ENCODE assay signal across 14 cellular contexts in the genomic region with DNA sequence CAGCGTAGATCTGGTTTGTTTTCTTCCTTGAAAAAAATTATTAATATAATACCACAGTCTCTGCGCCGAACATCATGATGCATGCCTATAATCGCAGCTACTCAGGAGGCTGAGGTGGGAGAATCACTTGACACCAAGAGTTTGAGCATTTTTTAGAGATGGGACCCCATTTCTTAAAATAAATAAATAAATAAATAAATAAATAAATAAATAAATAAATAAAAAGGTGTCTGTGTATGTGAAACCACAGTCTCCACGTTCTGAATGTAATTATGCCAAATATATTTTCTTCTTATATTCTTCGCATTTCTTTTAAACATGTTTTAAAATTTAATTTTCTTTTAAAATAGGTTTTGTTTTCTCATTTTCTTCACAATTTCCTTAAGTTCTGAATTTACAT. TPM values are rescaled to one million over a fixed set of nuclear protein-coding genes. Genes with fewer than 3 reads are reported as not detected.
DNase-seq lines count a peak whose midpoint lies in the region; FAIRE-seq and TF ChIP-seq lines count a peak whose summit lies in the region.
"Not testable (repeated sequence)": the region's sequence is repeated elsewhere in the genome, so short reads cannot be mapped to it uniquely, and the experiment has no call there.
"Had no signal": no experiment of that assay in that cellular context is flagged by ENCODE, and none has a peak within 500 bp of the region (broad histone marks: within the 10 kb centered on the region; RNA-seq: fewer than 3 reads in every experiment).

No MANE protein-coding gene starts in this region.

- not testable (repeated sequence) for H3K9me3 ChIP-seq in HEK293 (ENCODE audit: control insufficient read depth, insufficient read depth, low read depth, low read length)

- not testable (repeated sequence) for H3K4me1 ChIP-seq in HEK293 (ENCODE audit: control insufficient read depth, insufficient read depth, low read length)

- TF ChIP-seq CTCF in HEK293 (tag by site-specific recombination; IDR thresholded peaks at IDR 0.05): not testable (repeated sequence)

- not testable (repeated sequence) for H3K4me3 ChIP-seq in HEK293 (ENCODE audit: low read depth, low read length)

- H3K36me3 ChIP-seq in HEK293 (ENCODE audit: control insufficient read depth in 2 of 2, insufficient read depth in 1 of 2, low read length in 2 of 2): not testable (repeated sequence)

- POLR2A ChIA-PET in HEK293 (lab: Yijun Ruan, JAX): not testable (repeated sequence)

- CTCF ChIA-PET in HEK293 (lab: Yijun Ruan, JAX): interaction anchor here (0.5 kb wide), 1 partner anchor 16 kb away, joined by 3 read pairs; no protein-coding TSS in a partner anchor

- DNase-seq in frontal cortex (ENCODE audit: low spot score in 2 of 2): not testable (repeated sequence)

- H3K27ac ChIP-seq in HEK293 (ENCODE audit: extremely low read depth, low read depth, low read length): not testable (repeated sequence)

- peak; percentile 29 for FAIRE-seq in A204.1 (lab: Jason Lieb, UNC)
- peak; percentile 79 for FAIRE-seq in frontal cortex (lab: Jason Lieb, UNC)

TF ChIP-seq in HEK293, 187 proteins besides CTCF, POLR2A, EP300 and RAD21 (continues in another document):
- peak; percentile 70; the same call in 1 of the 2 replicates for TF ChIP-seq ZNF140 (tag by site-specific recombination; IDR thresholded peaks at IDR 0.05)
- 0 out of 2 replicates have a peak, but pooled peaks have one; percentile 17 for TF ChIP-seq ZNF629 (tag by site-specific recombination; IDR thresholded peaks at IDR 0.05)
- 0 out of 2 replicates have a peak, but pooled peaks have one; percentile 30 for TF ChIP-seq ZNF433 (tag by site-specific recombination; IDR thresholded peaks at IDR 0.05; ENCODE audit: low read depth)
- TF ChIP-seq ZNF654 (tag by site-specific recombination; IDR thresholded peaks at IDR 0.05; ENCODE audit: low read depth): peak; percentile 21; the same call in 1 of the 2 replicates
- TF ChIP-seq, protein P1, sequence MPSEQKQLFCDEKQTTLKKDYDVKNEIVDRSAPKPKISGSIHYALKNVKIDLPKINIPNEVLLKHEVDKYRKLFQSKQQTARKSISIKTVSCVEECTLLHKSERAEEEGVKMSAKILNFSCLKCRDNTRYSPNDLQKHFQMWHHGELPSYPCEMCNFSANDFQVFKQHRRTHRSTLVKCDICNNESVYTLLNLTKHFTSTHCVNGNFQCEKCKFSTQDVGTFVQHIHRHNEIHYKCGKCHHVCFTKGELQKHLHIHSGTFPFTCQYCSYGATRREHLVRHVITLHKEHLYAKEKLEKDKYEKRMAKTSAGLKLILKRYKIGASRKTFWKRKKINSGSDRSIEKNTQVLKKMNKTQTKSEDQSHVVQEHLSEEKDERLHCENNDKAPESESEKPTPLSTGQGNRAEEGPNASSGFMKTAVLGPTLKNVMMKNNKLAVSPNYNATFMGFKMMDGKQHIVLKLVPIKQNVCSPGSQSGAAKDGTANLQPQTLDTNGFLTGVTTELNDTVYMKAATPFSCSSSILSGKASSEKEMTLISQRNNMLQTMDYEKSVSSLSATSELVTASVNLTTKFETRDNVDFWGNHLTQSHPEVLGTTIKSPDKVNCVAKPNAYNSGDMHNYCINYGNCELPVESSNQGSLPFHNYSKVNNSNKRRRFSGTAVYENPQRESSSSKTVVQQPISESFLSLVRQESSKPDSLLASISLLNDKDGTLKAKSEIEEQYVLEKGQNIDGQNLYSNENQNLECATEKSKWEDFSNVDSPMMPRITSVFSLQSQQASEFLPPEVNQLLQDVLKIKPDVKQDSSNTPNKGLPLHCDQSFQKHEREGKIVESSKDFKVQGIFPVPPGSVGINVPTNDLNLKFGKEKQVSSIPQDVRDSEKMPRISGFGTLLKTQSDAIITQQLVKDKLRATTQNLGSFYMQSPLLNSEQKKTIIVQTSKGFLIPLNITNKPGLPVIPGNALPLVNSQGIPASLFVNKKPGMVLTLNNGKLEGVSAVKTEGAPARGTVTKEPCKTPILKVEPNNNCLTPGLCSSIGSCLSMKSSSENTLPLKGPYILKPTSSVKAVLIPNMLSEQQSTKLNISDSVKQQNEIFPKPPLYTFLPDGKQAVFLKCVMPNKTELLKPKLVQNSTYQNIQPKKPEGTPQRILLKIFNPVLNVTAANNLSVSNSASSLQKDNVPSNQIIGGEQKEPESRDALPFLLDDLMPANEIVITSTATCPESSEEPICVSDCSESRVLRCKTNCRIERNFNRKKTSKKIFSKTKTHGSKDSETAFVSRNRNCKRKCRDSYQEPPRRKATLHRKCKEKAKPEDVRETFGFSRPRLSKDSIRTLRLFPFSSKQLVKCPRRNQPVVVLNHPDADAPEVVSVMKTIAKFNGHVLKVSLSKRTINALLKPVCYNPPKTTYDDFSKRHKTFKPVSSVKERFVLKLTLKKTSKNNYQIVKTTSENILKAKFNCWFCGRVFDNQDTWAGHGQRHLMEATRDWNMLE (tag by site-specific recombination; conservative IDR thresholded peaks at IDR 0.05; ENCODE audit: low read depth): peak; percentile 85
- peak; percentile 85 for TF ChIP-seq ZNF426 (tag by site-specific recombination; IDR thresholded peaks at IDR 0.05)
- peak; percentile 86 for TF ChIP-seq ZNF555 (tag by site-specific recombination; conservative IDR thresholded peaks at IDR 0.05)
- peak; percentile 48; the same call in 1 of the 2 replicates for TF ChIP-seq AEBP2 (tag by site-specific recombination; IDR thresholded peaks at IDR 0.05; ENCODE audit: borderline replicate concordance)
- TF ChIP-seq ZNF394 (tag by site-specific recombination; IDR thresholded peaks at IDR 0.05; ENCODE audit: borderline replicate concordance): peak; percentile 88
- TF ChIP-seq ZNF560 (tag by site-specific recombination; IDR thresholded peaks at IDR 0.05; ENCODE audit: borderline replicate concordance): 0 out of 2 replicates have a peak, but pooled peaks have one; percentile 22
- TF ChIP-seq ZBTB11 (tag by site-specific recombination; conservative IDR thresholded peaks at IDR 0.05; ENCODE audit: low read depth): peak; percentile 74
- peak; percentile 57 for TF ChIP-seq ZNF623 (tag by site-specific recombination; IDR thresholded peaks at IDR 0.05)
- TF ChIP-seq ZNF558 (tag by site-specific recombination; IDR thresholded peaks at IDR 0.05): 0 out of 2 replicates have a peak, but pooled peaks have one; percentile 38
- 0 out of 2 replicates have a peak, but pooled peaks have one; percentile 46 for TF ChIP-seq ZNF292 (tag by site-specific recombination; IDR thresholded peaks at IDR 0.05; ENCODE audit: borderline replicate concordance, low read depth)
- TF ChIP-seq ZNF202 (tag by site-specific recombination; IDR thresholded peaks at IDR 0.05; ENCODE audit: borderline replicate concordance): peak; percentile 67; the same call in 1 of the 2 replicates
- TF ChIP-seq ZNF354C (tag by site-specific recombination; IDR thresholded peaks at IDR 0.05; ENCODE audit: borderline replicate concordance, low read depth): 0 out of 2 replicates have a peak, but pooled peaks have one; percentile 20
- peak; percentile 65 for TF ChIP-seq ZBTB8A (tag by site-specific recombination; IDR thresholded peaks at IDR 0.05)
- TF ChIP-seq ZNF510 (tag by site-specific recombination; IDR thresholded peaks at IDR 0.05; ENCODE audit: insufficient replicate concordance): peak; percentile 62

RNA-seq across cellular contexts. Expression of gene CDRT15, which starts 54.6 kb away (rescaled TPM):
- total RNA-seq in frontal cortex: not detected
- total RNA-seq: A172; A673; B cell; Caco-2; Calu3; CD4-positive, alpha-beta memory T cell; CD4-positive, alpha-beta T cell; CD4-positive, CD25-positive, alpha-beta regulatory T cell; CD8-positive, alpha-beta memory T cell; CD8-positive, alpha-beta T cell; Daoy had no signal
